ENCODE assay signal across 16 cellular contexts in genomic region chr15:71677352-71677751, GRCh38.
A peak's percentile ranks its signal among the peaks of the same experiment; 100 is the strongest.
DNase-seq lines count a peak whose midpoint lies in the region; ATAC-seq and TF ChIP-seq lines count a peak whose summit lies in the region.
"Had no signal": no experiment of that assay in that cellular context is flagged by ENCODE, and none has a peak within 500 bp of the region (broad histone marks: within the 10 kb centered on the region; RNA-seq: fewer than 3 reads in every experiment).

No MANE protein-coding gene starts in this region.

- H3K27me3 ChIP-seq in CD4-positive, CD25-positive, alpha-beta regulatory T cell (ENCODE audit: control insufficient read depth, insufficient read depth, low read length), result no peaks in the 10 kb centered on the region
- H3K27me3 ChIP-seq in esophagus (ENCODE audit: control insufficient read depth in 1 of 2, insufficient read depth in 2 of 2, low read length in 2 of 2), result no peaks in the 10 kb centered on the region
- H3K27me3 ChIP-seq in psoas muscle (ENCODE audit: insufficient read depth in 3 of 3, low read length in 2 of 3), result no peaks in the 10 kb centered on the region
- H3K27me3 ChIP-seq: MG63, upper lobe of left lung had no signal

- 30 to 32% methylated on average over 2 of the region's 2 CpGs for WGBS in esophagus, 2 donors
- WGBS in psoas muscle, 3 donors, result 9 to 23% (median 16%) methylated on average over 2 of the region's 2 CpGs

- DNase-seq in CD4-positive, CD25-positive, alpha-beta regulatory T cell, result no peak
- DNase-seq in psoas muscle, result no peak
- no peak for DNase-seq in activated naive CD4-positive, alpha-beta T cell (lab: John Stamatoyannopoulos, UW)
- DNase-seq: activated B cell treated with CpG ODN at 0.5 μM for 24 hours; activated CD8-positive, alpha-beta memory T cell treated with anti-CD3 and anti-CD28 coated beads, Interleukin-2, amount 50 U/mL, for 4 hours; MG63; NCI-H2029; NCI-H524 treated with DMSO at 0.1 percent for 48 hours; T-cell; upper lobe of left lung had no signal

- peaks cover 0 to 4% (median 1%) of the 10 kb centered on the region in 7 donors for H3K9me3 Mint-ChIP-seq in CD4-positive, CD25-positive, alpha-beta regulatory T cell
- H3K9me3 Mint-ChIP-seq: activated B cell treated with CpG ODN at 0.5 μM for 24 hours, T-cell had no signal

- TF ChIP-seq EP300 in Ishikawa (IDR thresholded peaks at IDR 0.05; ENCODE audit: borderline replicate concordance), result no peak

- TF ChIP-seq CTCF in psoas muscle (IDR thresholded peaks at IDR 0.05), result no peak

- no peaks in the 10 kb centered on the region for H3K9me3 ChIP-seq in CD4-positive, CD25-positive, alpha-beta regulatory T cell (ENCODE audit: control insufficient read depth in 2 of 2, low read length in 2 of 2)
- H3K9me3 ChIP-seq in esophagus (ENCODE audit: control insufficient read depth in 2 of 2, insufficient read depth in 1 of 2, low read depth in 1 of 2, low read length in 1 of 2) (no peaks in the 10 kb centered on the region), psoas muscle (no peaks in the 10 kb centered on the region)
- H3K9me3 ChIP-seq: MG63, upper lobe of left lung had no signal

- H3K4me1 ChIP-seq in CD4-positive, CD25-positive, alpha-beta regulatory T cell (ENCODE audit: control insufficient read depth, insufficient read depth, low read length, poor library complexity, severe bottlenecking), result peaks cover 12% of the 10 kb centered on the region
- peaks cover 0 to 6% of the 10 kb centered on the region in 2 donors for H3K4me1 ChIP-seq in esophagus (ENCODE audit: control insufficient read depth in 2 of 2, insufficient read depth in 2 of 2, low read length in 1 of 2)
- H3K4me1 ChIP-seq in psoas muscle, result peaks cover 14% of the 10 kb centered on the region

- H3K4me3 ChIP-seq in CD4-positive, CD25-positive, alpha-beta regulatory T cell (ENCODE audit: low read depth, low read length), result peak overlapping the region; percentile 71
- H3K4me3 ChIP-seq in esophagus (ENCODE audit: low read depth in 1 of 2, low read length in 2 of 2) (no peak overlapping the region), psoas muscle (peak overlapping the region; percentile 15)
- H3K4me3 ChIP-seq: MG63, upper lobe of left lung had no signal

- no peaks in the 10 kb centered on the region for H3K36me3 Mint-ChIP-seq in CD4-positive, CD25-positive, alpha-beta regulatory T cell
- H3K36me3 Mint-ChIP-seq: T-cell had no signal

- no peak for ATAC-seq in CD4-positive, CD25-positive, alpha-beta regulatory T cell (ENCODE audit: low read depth in 2 of 2)
- ATAC-seq in psoas muscle (peak in 3 of 4 donors; percentile 60 to 71 (median 64)), HG03469 (IDR thresholded peaks at IDR 0.05; ENCODE audit: unreplicated experiment) (no peak), HG03565 (IDR thresholded peaks at IDR 0.05; ENCODE audit: unreplicated experiment) (no peak)
- no peak for ATAC-seq in activated CD4-positive, CD25-positive, alpha-beta regulatory T cell treated with anti-CD3 and anti-CD28 coated beads, Interleukin-2, amount 50 U/mL, for 24 hours
- ATAC-seq: T-cell had no signal

- no peak for TF ChIP-seq RAD21 in Ishikawa (IDR thresholded peaks at IDR 0.05; ENCODE audit: low read depth)

- no peaks in the 10 kb centered on the region for H3K27me3 Mint-ChIP-seq in CD4-positive, CD25-positive, alpha-beta regulatory T cell

- intact Hi-C loops in psoas muscle (cut with DNase I), result no loop called here

- no peak overlapping the region for H3K27ac ChIP-seq in CD4-positive, CD25-positive, alpha-beta regulatory T cell (ENCODE audit: insufficient read depth, low read length, poor library complexity, severe bottlenecking)
- peak overlapping the region; percentile 57 to 84 for H3K27ac ChIP-seq in esophagus (ENCODE audit: low read depth in 2 of 2, low read length in 1 of 2)
- peak overlapping the region; percentile 42 for H3K27ac ChIP-seq in psoas muscle
- H3K27ac ChIP-seq: epithelial cell of prostate, upper lobe of left lung had no signal

- H3K27ac Mint-ChIP-seq in CD4-positive, CD25-positive, alpha-beta regulatory T cell, result no peak overlapping the region
- H3K27ac Mint-ChIP-seq: activated B cell treated with CpG ODN at 0.5 μM for 24 hours, T-cell had no signal

- peaks cover 4 to 38% (median 19%) of the 10 kb centered on the region in 4 donors for H3K4me1 Mint-ChIP-seq in CD4-positive, CD25-positive, alpha-beta regulatory T cell
- H3K4me1 Mint-ChIP-seq: activated B cell treated with CpG ODN at 0.5 μM for 24 hours had no signal

- no peaks in the 10 kb centered on the region for H3K36me3 ChIP-seq in CD4-positive, CD25-positive, alpha-beta regulatory T cell (ENCODE audit: control insufficient read depth, insufficient read depth, low read length)
- H3K36me3 ChIP-seq in esophagus (ENCODE audit: control insufficient read depth in 2 of 2, insufficient read depth in 2 of 2, low read length in 1 of 2) (no peaks in the 10 kb centered on the region), psoas muscle (ENCODE audit: insufficient read depth in 1 of 2, low read depth in 1 of 2) (no peaks in the 10 kb centered on the region)
- H3K36me3 ChIP-seq: MG63, upper lobe of left lung had no signal

- H3K4me3 Mint-ChIP-seq in CD4-positive, CD25-positive, alpha-beta regulatory T cell, result peak overlapping the region in 3 of 4 donors; percentile 21 to 73 (median 39)
- H3K4me3 Mint-ChIP-seq: activated B cell treated with CpG ODN at 0.5 μM for 24 hours, T-cell had no signal

TF ChIP-seq in Ishikawa, 13 proteins besides CTCF, POLR2A, EP300 and RAD21:
- TF ChIP-seq TCF12 (IDR thresholded peaks at IDR 0.05; ENCODE audit: low read depth) (no peak), CEBPB (IDR thresholded peaks at IDR 0.05) (no peak), YY1 (IDR thresholded peaks at IDR 0.05; ENCODE audit: low read depth) (no peak), REST (IDR thresholded peaks at IDR 0.05; ENCODE audit: low read depth) (no peak), MAX (IDR thresholded peaks at IDR 0.05) (0 out of 2 replicates have a peak, but pooled peaks have one; percentile 11)

Comparison
In these comparisons a context has a peak if more than half of its experiments do, and no peak if none do; other contexts are left out.
1. ATAC-seq: peak in psoas muscle (3 of 4); none in CD4-positive, CD25-positive, alpha-beta regulatory T cell (0 of 2), activated CD4-positive, CD25-positive, alpha-beta regulatory T cell treated with anti-CD3 and anti-CD28 coated beads, Interleukin-2, amount 50 U/mL, for 24 hours (0 of 2), HG03469 (single experiment) and HG03565 (single experiment).
2. H3K4me3 ChIP-seq: peak in CD4-positive, CD25-positive, alpha-beta regulatory T cell (single experiment) and psoas muscle (single experiment); none in esophagus (0 of 2).